In genomic region chr15:74431645-74432044, GRCh38 we compare ENCODE assay signal across 10 cellular contexts. TPM values are rescaled to one million over a fixed set of nuclear protein-coding genes. Genes with fewer than 3 reads are reported as not detected.
DNase-seq lines count a peak whose midpoint lies in the region; ATAC-seq, FAIRE-seq and TF ChIP-seq lines count a peak whose summit lies in the region.
"Had no signal": no experiment of that assay in that cellular context is flagged by ENCODE, and none has a peak within 500 bp of the region (broad histone marks: within the 10 kb centered on the region; RNA-seq: fewer than 3 reads in every experiment).

No MANE protein-coding gene starts in this region.

- FAIRE-seq in K562 (lab: Jason Lieb, UNC) (no peak), urothelium cell line (lab: Jason Lieb, UNC) (no peak)

- no peak overlapping the region for H2BK5ac ChIP-seq in H9 (ENCODE audit: insufficient read length, low read length)

- H2BK20ac ChIP-seq in H9 (ENCODE audit: low read depth, low read length, poor library complexity, severe bottlenecking) = no peak overlapping the region

- peak overlapping the region in 6 of 11 experiments; percentile 77 to 84 (median 80); a peak in 6 of 22 replicates for H3K9ac ChIP-seq in BLaER1 treated with 17β-estradiol and CSF1 and Interleukin-3, amounts not matched to agents 10 nM and 100 nM
- H3K9ac ChIP-seq in K562 (ENCODE audit: insufficient read depth in 1 of 2, low read depth in 2 of 2, low read length in 2 of 2) = peak overlapping the region in 1 of 2 experiments; percentile 70; a peak in 2 of 4 replicates
- no peak overlapping the region for H3K9ac ChIP-seq in H9 (ENCODE audit: extremely low read depth, insufficient read length, low read length)

- H3K23ac ChIP-seq in H9 (ENCODE audit: insufficient read length, low read depth, low read length) = no peak overlapping the region

- H3K27ac ChIP-seq in BLaER1 treated with 17β-estradiol and CSF1 and Interleukin-3, amounts not matched to agents 10 nM and 100 nM = no peak overlapping the region
- H3K27ac ChIP-seq in K562 (ENCODE audit: extremely low read depth, low read depth, low read length) (no peak overlapping the region), H9 (ENCODE audit: insufficient read length, low read depth, low read length) (no peak overlapping the region)

- H2BK120ac ChIP-seq in H9 (ENCODE audit: low read depth, low read length, poor library complexity, severe bottlenecking) = no peak overlapping the region

- in situ Hi-C loops in K562 (cut with MboI) = no loop called here

- ATAC-seq in K562 (no peak), GM19395 (IDR thresholded peaks at IDR 0.05; ENCODE audit: unreplicated experiment) (no peak)

- H3K79me2 ChIP-seq in K562 (ENCODE audit: control insufficient read depth, insufficient read depth, low read length) (peaks cover 74% of the 10 kb centered on the region), H9 (ENCODE audit: insufficient read depth, low read length) (peaks cover 4% of the 10 kb centered on the region; the same call in 1 of the 2 replicates)

- no peak overlapping the region for H4K91ac ChIP-seq in H9 (ENCODE audit: insufficient read length, low read depth, low read length)

- peaks cover 0 to 62% (median 23%) of the 10 kb centered on the region in 11 experiments; a peak in 15 of 22 replicates for H4K20me1 ChIP-seq in BLaER1 treated with 17β-estradiol and CSF1 and Interleukin-3, amounts not matched to agents 10 nM and 100 nM
- peaks cover 26% of the 10 kb centered on the region for H4K20me1 ChIP-seq in K562 (replicated peaks; ENCODE audit: control insufficient read depth, insufficient read depth, low read length)
- H4K20me1 ChIP-seq in H9 (ENCODE audit: control insufficient read depth, insufficient read depth, insufficient read length) = no peaks in the 10 kb centered on the region

- no peak for TF ChIP-seq CTCF in K562 (IDR thresholded peaks at IDR 0.05 in 2 of 3, conservative IDR thresholded peaks at IDR 0.05 in 1 of 3; ENCODE audit: insufficient read depth in 2 of 3, low read depth in 1 of 3, low read length in 3 of 3)
- no peak for TF ChIP-seq CTCF in nephron (IDR thresholded peaks at IDR 0.05; ENCODE audit: unreplicated experiment in 3 of 3)
- TF ChIP-seq CTCF in H9 (conservative IDR thresholded peaks at IDR 0.05) = no peak

- no peak overlapping the region for H2BK12ac ChIP-seq in H9 (ENCODE audit: insufficient read length, low read depth, low read length)

- no peak for TF ChIP-seq POLR2A in K562 (conservative IDR thresholded peaks at IDR 0.05)

- H3K4me1 Mint-ChIP-seq in IgD-negative memory B cell = peaks cover 55 to 69% (median 59%) of the 10 kb centered on the region in 3 donors
- peaks cover 49% of the 10 kb centered on the region for H3K4me1 Mint-ChIP-seq in nephron
- H3K4me1 Mint-ChIP-seq in H9 = peaks cover 23 to 43% of the 10 kb centered on the region in 2 experiments

- H3K23me2 ChIP-seq in H9 (ENCODE audit: insufficient read length, low read depth, low read length, poor library complexity, severe bottlenecking) = peaks cover 3% of the 10 kb centered on the region

- H3K9me3 Mint-ChIP-seq in IgD-negative memory B cell (no peaks in the 10 kb centered on the region), nephron (no peaks in the 10 kb centered on the region), H9 (no peaks in the 10 kb centered on the region; a peak in 1 of 5 replicates)

- WGBS in K562 (ENCODE audit: insufficient coverage, low coverage, missing lambda C conversion rate) = 69% methylated on average over 6 of the region's 8 CpGs
- WGBS in H9 (ENCODE audit: extremely low coverage, insufficient read length, low lambda C conversion rate) = no CpG with 5 or more reads among the region's 8 CpGs

- TF ChIP-seq EP300 in K562 (IDR thresholded peaks at IDR 0.05; ENCODE audit: low read length) = no peak

- no peaks in the 10 kb centered on the region for H3K79me1 ChIP-seq in H9 (ENCODE audit: insufficient read depth, low read depth, low read length, poor library complexity, severe bottlenecking)

- no peaks in the 10 kb centered on the region for H3K9me3 ChIP-seq in BLaER1 treated with 17β-estradiol and CSF1 and Interleukin-3, amounts not matched to agents 10 nM and 100 nM (replicated peaks in 1 of 11)
- H3K9me3 ChIP-seq in K562 (replicated peaks; ENCODE audit: control insufficient read depth, insufficient read depth, low read depth, low read length) = no peaks in the 10 kb centered on the region
- H3K9me3 ChIP-seq in H9 (ENCODE audit: control insufficient read depth, low read depth, low read length) = no peaks in the 10 kb centered on the region

- no peak overlapping the region for H3K56ac ChIP-seq in H9 (ENCODE audit: insufficient read length, low read depth, low read length)

- H2AK5ac ChIP-seq in H9 (ENCODE audit: insufficient read length, low read length) = no peak overlapping the region

- H3K4me2 ChIP-seq in BLaER1 treated with 17β-estradiol and CSF1 and Interleukin-3, amounts not matched to agents 10 nM and 100 nM = peak overlapping the region; percentile 85 to 99 (median 93)
- H3K4me2 ChIP-seq in K562 (ENCODE audit: insufficient read depth, low read length) (peak overlapping the region; percentile 73; the same call in 1 of the 2 replicates), H9 (ENCODE audit: insufficient read depth, insufficient read length, low read length) (no peak overlapping the region)

- no peaks in the 10 kb centered on the region for H3K9me1 ChIP-seq in K562 (ENCODE audit: control insufficient read depth, insufficient read depth, low read length)

- DNase-seq in K562 (ENCODE audit: extremely low read depth in 1 of 4, low spot score in 3 of 4) (no peak), SKM-1 treated with dmso at 0.1 percent for 144 hours (lab: John Stamatoyannopoulos, UW; ENCODE audit: unreplicated experiment) (no peak), urothelium cell line (ENCODE audit: low spot score) (no peak), H9 (no peak)
- DNase-seq: DMS79, NCI-H2107 had no signal

- intact Hi-C loops in K562 (cut with micrococcal nuclease) = no loop called here

- no peak overlapping the region for H4K8ac ChIP-seq in H9 (replicated peaks; ENCODE audit: insufficient read length, low read depth, low read length)

- POLR2A ChIA-PET in K562 (lab: Yijun Ruan, JAX) = interaction anchor here (0.6 to 1.1 kb wide), 5 partner anchors 17 to 831 kb away, joined by 3 to 6 read pairs (median 4); partner anchors contain the start of gene UBL7

- H2AFZ ChIP-seq in K562 (ENCODE audit: low read depth, low read length) = no peak overlapping the region
- no peak overlapping the region for H2AFZ ChIP-seq in H9 (ENCODE audit: low read length)

- H3K4me3 Mint-ChIP-seq in IgD-negative memory B cell (peak overlapping the region; percentile 85 to 98 (median 91)), nephron (peak overlapping the region; percentile 82 to 90 (median 86)), H9 (peak overlapping the region in 1 of 2 experiments; percentile 82; a peak in 3 of 5 replicates)

- TF ChIP-seq RAD21 in K562 (CRISPR knock-in tag; conservative IDR thresholded peaks at IDR 0.05 in 1 of 2, IDR thresholded peaks at IDR 0.05 in 1 of 2) = no peak

- peak overlapping the region in 6 of 10 experiments; percentile 73 to 90 (median 83); a peak in 9 of 20 replicates for H3K4me3 ChIP-seq in BLaER1 treated with 17β-estradiol and CSF1 and Interleukin-3, amounts not matched to agents 10 nM and 100 nM
- H3K4me3 ChIP-seq in K562 = no peak overlapping the region

- CTCF ChIA-PET in K562 (lab: Yijun Ruan, JAX; ENCODE audit: low intra/inter-chr PET ratio) = no interaction called here

- H2BK15ac ChIP-seq in H9 (ENCODE audit: low read depth, low read length) = no peak overlapping the region

- no peak overlapping the region for H3K18ac ChIP-seq in H9 (ENCODE audit: insufficient read length, low read depth, low read length)

- H3K14ac ChIP-seq in H9 (ENCODE audit: insufficient read depth, low read length) = no peak overlapping the region; the same call in 1 of the 2 replicates

- no peak overlapping the region for H3T11ph ChIP-seq in H9 (ENCODE audit: low read length)

- H3K27me3 Mint-ChIP-seq in IgD-negative memory B cell (peaks cover 1% of the 10 kb centered on the region), nephron (ENCODE audit: low read depth) (peaks cover 30% of the 10 kb centered on the region), H9 (ENCODE audit: low read depth) (peaks cover 44% of the 10 kb centered on the region)

- H3K27ac Mint-ChIP-seq in IgD-negative memory B cell (peak overlapping the region in 2 of 3 donors; percentile 75 to 92), nephron (peak overlapping the region in 1 of 3 experiments; percentile 50), H9 (no peak overlapping the region)

- no peak overlapping the region for H4K5ac ChIP-seq in H9 (ENCODE audit: insufficient read length, low read depth, low read length)

- no peaks in the 10 kb centered on the region for H3K36me3 ChIP-seq in BLaER1 treated with 17β-estradiol and CSF1 and Interleukin-3, amounts not matched to agents 10 nM and 100 nM
- H3K36me3 ChIP-seq in K562 (ENCODE audit: control insufficient read depth, insufficient read depth, low read length) = peaks cover 23% of the 10 kb centered on the region; the same call in 2 of the 3 replicates

- no TSS peak for BruUV-seq in K562 (replicated peaks; lab: Mats Ljungman, UMichigan)

- H3K36me3 Mint-ChIP-seq in IgD-negative memory B cell (no peaks in the 10 kb centered on the region), nephron (ENCODE audit: low read depth) (no peaks in the 10 kb centered on the region), H9 (ENCODE audit: insufficient read depth in 1 of 3, low read depth in 3 of 3) (no peaks in the 10 kb centered on the region; a peak in 1 of 7 replicates)

- peaks cover 70 to 90% (median 81%) of the 10 kb centered on the region in 10 experiments for H3K4me1 ChIP-seq in BLaER1 treated with 17β-estradiol and CSF1 and Interleukin-3, amounts not matched to agents 10 nM and 100 nM
- H3K4me1 ChIP-seq in K562 (replicated peaks in 1 of 2; ENCODE audit: control insufficient read depth in 2 of 2, insufficient read depth in 2 of 2, low read length in 2 of 2) = peaks cover 72 to 80% of the 10 kb centered on the region in 2 experiments
- H3K4me1 ChIP-seq in H9 (ENCODE audit: insufficient read depth, low read length) = peaks cover 3% of the 10 kb centered on the region; the same call in 1 of the 2 replicates

- H3K4ac ChIP-seq in H9 (ENCODE audit: low read depth, low read length) = no peak overlapping the region

- peaks cover 15 to 37% (median 31%) of the 10 kb centered on the region in 11 experiments for H3K27me3 ChIP-seq in BLaER1 treated with 17β-estradiol and CSF1 and Interleukin-3, amounts not matched to agents 10 nM and 100 nM
- H3K27me3 ChIP-seq in K562 (ENCODE audit: control insufficient read depth in 2 of 2, insufficient read depth in 2 of 2, low read length in 2 of 2) (no peaks in the 10 kb centered on the region), H9 (ENCODE audit: insufficient read depth, low read length) (no peaks in the 10 kb centered on the region; the same call in 1 of the 2 replicates)

RNA-seq across cellular contexts. Expression of gene SEMA7A, which starts 2.1 kb away (rescaled TPM):
- polyA plus RNA-seq in IgD-negative memory B cell (5.0 TPM), K562 (2011; rRNA removed) (8.2 and 12.8 TPM in 2 replicates), K562 (2014; fragmentation: Illumina TruSeq; extraction: Trizol) (6.4 and 6.8 TPM in 2 replicates), K562 (2014; fragmentation: Nextera tagmentation; extraction: Ambion mirVana) (under 1 TPM in 1 of 2 experiments, not detected in 1; 0.04 TPM), K562 (2014; rRNA removed) (3.6 and 7.2 TPM in 2 replicates)
- total RNA-seq in K562 (2011; cell fraction: chromatin; rRNA removed; ENCODE audit: low replicate concordance) = 17.2 and 52.5 TPM in 2 replicates
- total RNA-seq in K562 (2011; cell fraction: nucleolus; rRNA removed) = 48.0 and 55.7 TPM in 2 replicates
- total RNA-seq in K562 (2011; cell fraction: nucleoplasm; rRNA removed) = 32.8 and 33.4 TPM in 2 replicates
- total RNA-seq in K562 (2014; rRNA removed) (4.8 and 5.7 TPM in 2 replicates), K562 (2014; rRNA removed; fragmentation: Illumina TruSeq; extraction: Trizol) (1.7 and 3.3 TPM in 2 replicates), K562 (2015; rRNA removed; fragmentation: Illumina TruSeq; extraction: Trizol) (6.1 and 6.6 TPM in 2 replicates), K562 (2021) (6.2 and 6.8 TPM in 2 replicates), H9 (2021) (5.7 and 7.0 TPM in 2 replicates)
- polyA plus RNA-seq in K562 (2011; cell fraction: cytosol; rRNA removed) = 15.1 and 15.7 TPM in 2 replicates
- polyA plus RNA-seq in K562 (2011; cell fraction: nucleus; rRNA removed) = 24.4 and 28.1 TPM in 2 replicates
- polyA plus RNA-seq in K562 (2012) = 12.7 and 16.6 TPM in 2 replicates
- polyA minus RNA-seq in K562 (2011; rRNA and poly(A)+ RNA removed) = 7.0 and 9.6 TPM in 2 replicates
- polyA minus RNA-seq in K562 (2011; cell fraction: cytosol; rRNA and poly(A)+ RNA removed) = 8.2 and 10.7 TPM in 2 replicates
- 8.9 and 13.2 TPM in 2 replicates for polyA minus RNA-seq in K562 (2011; cell fraction: nucleus; rRNA and poly(A)+ RNA removed)

RNA-seq across cellular contexts. Expression of gene UBL7, which starts 29.3 kb away (rescaled TPM):
- polyA plus RNA-seq in IgD-negative memory B cell = 123 TPM
- total RNA-seq in K562 (2011; cell fraction: chromatin; rRNA removed; ENCODE audit: low replicate concordance) = 9.1 and 12.8 TPM in 2 replicates
- total RNA-seq in K562 (2011; cell fraction: nucleolus; rRNA removed) = 12.8 and 16.2 TPM in 2 replicates
- total RNA-seq in K562 (2011; cell fraction: nucleoplasm; rRNA removed) = 10.7 and 15.0 TPM in 2 replicates
- total RNA-seq in K562 (2014; rRNA removed) = 36.6 and 79.6 TPM in 2 replicates
- 26.2 and 29.3 TPM in 2 replicates for total RNA-seq in K562 (2014; rRNA removed; fragmentation: Illumina TruSeq; extraction: Trizol)
- total RNA-seq in K562 (2015; rRNA removed; fragmentation: Illumina TruSeq; extraction: Trizol) = 31.1 and 32.4 TPM in 2 replicates
- 51.7 and 65.5 TPM in 2 replicates for total RNA-seq in K562 (2021)
- polyA plus RNA-seq in K562 (2011; rRNA removed) = 63.4 and 64.7 TPM in 2 replicates
- 107 and 180 TPM in 2 replicates for polyA plus RNA-seq in K562 (2011; cell fraction: cytosol; rRNA removed)
- 29.7 and 35.7 TPM in 2 replicates for polyA plus RNA-seq in K562 (2011; cell fraction: nucleus; rRNA removed)
- polyA plus RNA-seq in K562 (2012) = 41.6 and 62.1 TPM in 2 replicates
- 52.8 and 65.0 TPM in 2 replicates for polyA plus RNA-seq in K562 (2014; fragmentation: Illumina TruSeq; extraction: Trizol)
- 10 to 100 TPM; 19.2 to 44.9 TPM for polyA plus RNA-seq in K562 (2014; fragmentation: Nextera tagmentation; extraction: Ambion mirVana)
- 47.8 and 70.3 TPM in 2 replicates for polyA plus RNA-seq in K562 (2014; rRNA removed)
- 40.5 and 52.2 TPM in 2 replicates for polyA minus RNA-seq in K562 (2011; rRNA and poly(A)+ RNA removed)
- 40.3 and 40.8 TPM in 2 replicates for polyA minus RNA-seq in K562 (2011; cell fraction: cytosol; rRNA and poly(A)+ RNA removed)
- 8.6 and 10.9 TPM in 2 replicates for polyA minus RNA-seq in K562 (2011; cell fraction: nucleus; rRNA and poly(A)+ RNA removed)
- total RNA-seq in H9 (2021) = 47.5 and 48.7 TPM in 2 replicates

Comparison
In these comparisons a context has a peak if more than half of its experiments do, and no peak if none do; other contexts are left out.
1. H3K27ac Mint-ChIP-seq: peak in IgD-negative memory B cell (2 of 3); none in H9 (0 of 3).